Comparison of ENCODE assay signal across 8 cellular contexts in genomic region chr22:45239378-45240136, GRCh38. TPM values are rescaled to one million over a fixed set of nuclear protein-coding genes. Genes with fewer than 3 reads are reported as not detected.
DNase-seq lines count a peak whose midpoint lies in the region; ATAC-seq and TF ChIP-seq lines count a peak whose summit lies in the region.

No MANE protein-coding gene starts in this region.

- CTCF ChIA-PET in OCI-LY7 (lab: Charles Lee; ENCODE audit: unreplicated experiment) = no interaction called here

- peak overlapping the region; percentile 89 for H3K4me2 ChIP-seq in OCI-LY7 (ENCODE audit: low read length)

- no TSS peak for BruUV-seq in OCI-LY7 (replicated peaks; lab: Mats Ljungman, UMichigan)

- no peaks in the 10 kb centered on the region for H3K27me3 ChIP-seq in neutrophil
- H3K27me3 ChIP-seq in thyroid gland = no peaks in the 10 kb centered on the region

- peaks cover 16% of the 10 kb centered on the region for H4K20me1 ChIP-seq in OCI-LY7 (ENCODE audit: insufficient read depth, low read length)

- TF ChIP-seq CTCF in OCI-LY7 (conservative IDR thresholded peaks at IDR 0.05; ENCODE audit: low read length) = no peak
- no peak for TF ChIP-seq CTCF in neutrophil (IDR thresholded peaks at IDR 0.05)
- TF ChIP-seq CTCF in thyroid gland (IDR thresholded peaks at IDR 0.05) = no peak

- no peak overlapping the region for H2AFZ ChIP-seq in OCI-LY7 (ENCODE audit: low read length)

- DNase-seq in OCI-LY7 (ENCODE audit: low spot score) (no peak), epithelial cell of prostate (ENCODE audit: low read depth, low spot score) (no peak), thyroid gland (no peak), GM19238 (ENCODE audit: insufficient read length, low spot score) (no peak)
- no peak for DNase-seq in stimulated activated naive CD4-positive, alpha-beta T cell (lab: John Stamatoyannopoulos, UW)

- H3K9me2 ChIP-seq in OCI-LY7 (ENCODE audit: insufficient read depth, low read length) = no peaks in the 10 kb centered on the region

- intact Hi-C loops in OCI-LY7 (cut with micrococcal nuclease; ENCODE audit: unreplicated experiment) (loop anchor here (10.0 kb wide), 1 partner anchor 75 kb away; the partner anchor contains the start of gene NUP50), thyroid gland (cut with DNase I) (loop anchor here (2.0 kb wide), 1 partner anchor 77 kb away; the partner anchor contains the start of gene NUP50)

- H3K9me3 ChIP-seq in OCI-LY7 (ENCODE audit: low read length) = no peaks in the 10 kb centered on the region
- no peaks in the 10 kb centered on the region for H3K9me3 ChIP-seq in neutrophil
- no peaks in the 10 kb centered on the region for H3K9me3 ChIP-seq in thyroid gland

- TF ChIP-seq POLR2A in thyroid gland (IDR thresholded peaks at IDR 0.05) = no peak

- POLR2A ChIA-PET in OCI-LY7 (lab: Charles Lee) = no interaction called here

- H3K4me3 ChIP-seq in GM08714 (ENCODE audit: low read length) (peak overlapping the region; percentile 89; the same call in 1 of the 2 replicates), OCI-LY7 (ENCODE audit: low read depth, low read length, poor library complexity, severe bottlenecking) (peak overlapping the region; percentile 84), neutrophil (ENCODE audit: low read depth in 1 of 2, low read length in 1 of 2) (peak overlapping the region; percentile 63 to 71), thyroid gland (replicated peaks in 1 of 3) (peak overlapping the region in 1 of 3 donors; percentile 50)

- WGBS in thyroid gland, 2 donors = 72 to 77% methylated on average over 6 of the region's 12 CpGs

- ATAC-seq in GM18870 (IDR thresholded peaks at IDR 0.05; ENCODE audit: unreplicated experiment) = no peak

- H3K79me2 ChIP-seq in OCI-LY7 (ENCODE audit: insufficient read depth, low read depth, low read length) = peaks cover 45% of the 10 kb centered on the region

- H3K36me3 ChIP-seq in OCI-LY7 (ENCODE audit: insufficient read depth, low read length) = peaks cover 30% of the 10 kb centered on the region; the same call in 1 of the 2 replicates
- peaks cover 10% of the 10 kb centered on the region for H3K36me3 ChIP-seq in neutrophil
- H3K36me3 ChIP-seq in thyroid gland = no peaks in the 10 kb centered on the region

- peaks cover 74% of the 10 kb centered on the region for H3K4me1 ChIP-seq in OCI-LY7 (ENCODE audit: insufficient read depth, low read length, poor library complexity, severe bottlenecking)
- peaks cover 70 to 78% of the 10 kb centered on the region in 2 experiments for H3K4me1 ChIP-seq in neutrophil (ENCODE audit: control insufficient read depth in 1 of 2, insufficient read depth in 1 of 2, low read depth in 1 of 2, low read length in 1 of 2)
- H3K4me1 ChIP-seq in thyroid gland = peaks cover 8 to 25% of the 10 kb centered on the region in 2 donors

- H3K27ac ChIP-seq in OCI-LY7 (ENCODE audit: low read depth, low read length, poor library complexity, severe bottlenecking) (peak overlapping the region; percentile 51), epithelial cell of prostate (peak overlapping the region; percentile 62), neutrophil (peak overlapping the region; percentile 73), thyroid gland (no peak overlapping the region)

RNA-seq across cellular contexts. Expression of gene KIAA0930, which starts 1.1 kb away (rescaled TPM):
- 55.1 and 80.7 TPM in 2 replicates for total RNA-seq in OCI-LY7 (2014; rRNA removed; shearing (Covaris generic))
- total RNA-seq in OCI-LY7 (2022) (85.3 and 93.9 TPM in 2 replicates), thyroid gland (10 to 100 TPM; 21.0 to 42.7 (median 25.0) TPM)

RNA-seq across cellular contexts. Expression of gene UPK3A, which starts 45.2 kb away (rescaled TPM):
- total RNA-seq in OCI-LY7 (2014; rRNA removed; shearing (Covaris generic)) = not detected in 2 replicates
- not detected in 2 replicates for total RNA-seq in OCI-LY7 (2022)
- 1 to 10 TPM in 3 of 4 donors, not detected in 1; 2.1 to 3.9 (median 2.6) TPM for total RNA-seq in thyroid gland

Comparison
In these comparisons a context has a peak if more than half of its experiments do, and no peak if none do; other contexts are left out.
1. H3K27ac ChIP-seq: peak in OCI-LY7 (single experiment), epithelial cell of prostate (single experiment) and neutrophil (single experiment); none in thyroid gland (0 of 3).